Comparison of ENCODE assay signal across 3 cellular contexts in genomic region chr18:80035997-80036396, GRCh38.
TF ChIP-seq lines count a peak whose summit lies in the region.

No MANE protein-coding gene starts in this region.

TF ChIP-seq in SK-N-SH, 30 proteins besides CTCF, POLR2A, EP300 and RAD21 (continued from another document):
- TF ChIP-seq, protein P1, sequence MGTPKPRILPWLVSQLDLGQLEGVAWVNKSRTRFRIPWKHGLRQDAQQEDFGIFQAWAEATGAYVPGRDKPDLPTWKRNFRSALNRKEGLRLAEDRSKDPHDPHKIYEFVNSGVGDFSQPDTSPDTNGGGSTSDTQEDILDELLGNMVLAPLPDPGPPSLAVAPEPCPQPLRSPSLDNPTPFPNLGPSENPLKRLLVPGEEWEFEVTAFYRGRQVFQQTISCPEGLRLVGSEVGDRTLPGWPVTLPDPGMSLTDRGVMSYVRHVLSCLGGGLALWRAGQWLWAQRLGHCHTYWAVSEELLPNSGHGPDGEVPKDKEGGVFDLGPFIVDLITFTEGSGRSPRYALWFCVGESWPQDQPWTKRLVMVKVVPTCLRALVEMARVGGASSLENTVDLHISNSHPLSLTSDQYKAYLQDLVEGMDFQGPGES (IDR thresholded peaks at IDR 0.05; ENCODE audit: low read depth, low read length), result no peak
- TF ChIP-seq, protein P2, sequence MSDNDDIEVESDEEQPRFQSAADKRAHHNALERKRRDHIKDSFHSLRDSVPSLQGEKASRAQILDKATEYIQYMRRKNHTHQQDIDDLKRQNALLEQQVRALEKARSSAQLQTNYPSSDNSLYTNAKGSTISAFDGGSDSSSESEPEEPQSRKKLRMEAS (IDR thresholded peaks at IDR 0.05; ENCODE audit: low read depth), result no peak
- TF ChIP-seq PBX3 (IDR thresholded peaks at IDR 0.05) (no peak), NFIC (IDR thresholded peaks at IDR 0.05; ENCODE audit: borderline replicate concordance) (no peak), TCF12 (IDR thresholded peaks at IDR 0.05) (no peak), FOSL2 (IDR thresholded peaks at IDR 0.05; ENCODE audit: borderline replicate concordance, low read depth) (no peak), GATA2 (CRISPR knock-in tag; IDR thresholded peaks at IDR 0.05) (no peak)
- TF ChIP-seq, protein P3, sequence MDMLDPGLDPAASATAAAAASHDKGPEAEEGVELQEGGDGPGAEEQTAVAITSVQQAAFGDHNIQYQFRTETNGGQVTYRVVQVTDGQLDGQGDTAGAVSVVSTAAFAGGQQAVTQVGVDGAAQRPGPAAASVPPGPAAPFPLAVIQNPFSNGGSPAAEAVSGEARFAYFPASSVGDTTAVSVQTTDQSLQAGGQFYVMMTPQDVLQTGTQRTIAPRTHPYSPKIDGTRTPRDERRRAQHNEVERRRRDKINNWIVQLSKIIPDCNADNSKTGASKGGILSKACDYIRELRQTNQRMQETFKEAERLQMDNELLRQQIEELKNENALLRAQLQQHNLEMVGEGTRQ (IDR thresholded peaks at IDR 0.05; ENCODE audit: borderline replicate concordance, low read depth, low read length), result no peak
- TF ChIP-seq, protein P4, sequence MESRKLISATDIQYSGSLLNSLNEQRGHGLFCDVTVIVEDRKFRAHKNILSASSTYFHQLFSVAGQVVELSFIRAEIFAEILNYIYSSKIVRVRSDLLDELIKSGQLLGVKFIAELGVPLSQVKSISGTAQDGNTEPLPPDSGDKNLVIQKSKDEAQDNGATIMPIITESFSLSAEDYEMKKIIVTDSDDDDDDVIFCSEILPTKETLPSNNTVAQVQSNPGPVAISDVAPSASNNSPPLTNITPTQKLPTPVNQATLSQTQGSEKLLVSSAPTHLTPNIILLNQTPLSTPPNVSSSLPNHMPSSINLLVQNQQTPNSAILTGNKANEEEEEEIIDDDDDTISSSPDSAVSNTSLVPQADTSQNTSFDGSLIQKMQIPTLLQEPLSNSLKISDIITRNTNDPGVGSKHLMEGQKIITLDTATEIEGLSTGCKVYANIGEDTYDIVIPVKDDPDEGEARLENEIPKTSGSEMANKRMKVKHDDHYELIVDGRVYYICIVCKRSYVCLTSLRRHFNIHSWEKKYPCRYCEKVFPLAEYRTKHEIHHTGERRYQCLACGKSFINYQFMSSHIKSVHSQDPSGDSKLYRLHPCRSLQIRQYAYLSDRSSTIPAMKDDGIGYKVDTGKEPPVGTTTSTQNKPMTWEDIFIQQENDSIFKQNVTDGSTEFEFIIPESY (IDR thresholded peaks at IDR 0.05; ENCODE audit: borderline replicate concordance, low read depth), result no peak
- TF ChIP-seq, protein P5, sequence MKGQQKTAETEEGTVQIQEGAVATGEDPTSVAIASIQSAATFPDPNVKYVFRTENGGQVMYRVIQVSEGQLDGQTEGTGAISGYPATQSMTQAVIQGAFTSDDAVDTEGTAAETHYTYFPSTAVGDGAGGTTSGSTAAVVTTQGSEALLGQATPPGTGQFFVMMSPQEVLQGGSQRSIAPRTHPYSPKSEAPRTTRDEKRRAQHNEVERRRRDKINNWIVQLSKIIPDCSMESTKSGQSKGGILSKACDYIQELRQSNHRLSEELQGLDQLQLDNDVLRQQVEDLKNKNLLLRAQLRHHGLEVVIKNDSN (IDR thresholded peaks at IDR 0.05; ENCODE audit: borderline replicate concordance, low read depth), result no peak

TF ChIP-seq in SK-N-SH treated with all-trans-retinoic acid at 6 μM for 48 hours, 23 proteins besides CTCF, POLR2A, EP300 and RAD21 (continued from another document):
- TF ChIP-seq, protein P6, sequence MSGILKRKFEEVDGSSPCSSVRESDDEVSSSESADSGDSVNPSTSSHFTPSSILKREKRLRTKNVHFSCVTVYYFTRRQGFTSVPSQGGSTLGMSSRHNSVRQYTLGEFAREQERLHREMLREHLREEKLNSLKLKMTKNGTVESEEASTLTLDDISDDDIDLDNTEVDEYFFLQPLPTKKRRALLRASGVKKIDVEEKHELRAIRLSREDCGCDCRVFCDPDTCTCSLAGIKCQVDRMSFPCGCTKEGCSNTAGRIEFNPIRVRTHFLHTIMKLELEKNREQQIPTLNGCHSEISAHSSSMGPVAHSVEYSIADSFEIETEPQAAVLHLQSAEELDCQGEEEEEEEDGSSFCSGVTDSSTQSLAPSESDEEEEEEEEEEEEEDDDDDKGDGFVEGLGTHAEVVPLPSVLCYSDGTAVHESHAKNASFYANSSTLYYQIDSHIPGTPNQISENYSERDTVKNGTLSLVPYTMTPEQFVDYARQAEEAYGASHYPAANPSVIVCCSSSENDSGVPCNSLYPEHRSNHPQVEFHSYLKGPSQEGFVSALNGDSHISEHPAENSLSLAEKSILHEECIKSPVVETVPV (CRISPR knock-in tag; IDR thresholded peaks at IDR 0.05), result no peak
- TF ChIP-seq ZNF70 (CRISPR knock-in tag; IDR thresholded peaks at IDR 0.05) (no peak), GLIS3 (CRISPR knock-in tag; IDR thresholded peaks at IDR 0.05) (no peak)
TF ChIP-seq in SK-N-SH treated with all-trans-retinoic acid at 6 μM for 48 hours: peak in this region for 0.

TF ChIP-seq in neural cell, 6 proteins besides CTCF, POLR2A, EP300 and RAD21 (continued from another document):
- TF ChIP-seq, protein P7, sequence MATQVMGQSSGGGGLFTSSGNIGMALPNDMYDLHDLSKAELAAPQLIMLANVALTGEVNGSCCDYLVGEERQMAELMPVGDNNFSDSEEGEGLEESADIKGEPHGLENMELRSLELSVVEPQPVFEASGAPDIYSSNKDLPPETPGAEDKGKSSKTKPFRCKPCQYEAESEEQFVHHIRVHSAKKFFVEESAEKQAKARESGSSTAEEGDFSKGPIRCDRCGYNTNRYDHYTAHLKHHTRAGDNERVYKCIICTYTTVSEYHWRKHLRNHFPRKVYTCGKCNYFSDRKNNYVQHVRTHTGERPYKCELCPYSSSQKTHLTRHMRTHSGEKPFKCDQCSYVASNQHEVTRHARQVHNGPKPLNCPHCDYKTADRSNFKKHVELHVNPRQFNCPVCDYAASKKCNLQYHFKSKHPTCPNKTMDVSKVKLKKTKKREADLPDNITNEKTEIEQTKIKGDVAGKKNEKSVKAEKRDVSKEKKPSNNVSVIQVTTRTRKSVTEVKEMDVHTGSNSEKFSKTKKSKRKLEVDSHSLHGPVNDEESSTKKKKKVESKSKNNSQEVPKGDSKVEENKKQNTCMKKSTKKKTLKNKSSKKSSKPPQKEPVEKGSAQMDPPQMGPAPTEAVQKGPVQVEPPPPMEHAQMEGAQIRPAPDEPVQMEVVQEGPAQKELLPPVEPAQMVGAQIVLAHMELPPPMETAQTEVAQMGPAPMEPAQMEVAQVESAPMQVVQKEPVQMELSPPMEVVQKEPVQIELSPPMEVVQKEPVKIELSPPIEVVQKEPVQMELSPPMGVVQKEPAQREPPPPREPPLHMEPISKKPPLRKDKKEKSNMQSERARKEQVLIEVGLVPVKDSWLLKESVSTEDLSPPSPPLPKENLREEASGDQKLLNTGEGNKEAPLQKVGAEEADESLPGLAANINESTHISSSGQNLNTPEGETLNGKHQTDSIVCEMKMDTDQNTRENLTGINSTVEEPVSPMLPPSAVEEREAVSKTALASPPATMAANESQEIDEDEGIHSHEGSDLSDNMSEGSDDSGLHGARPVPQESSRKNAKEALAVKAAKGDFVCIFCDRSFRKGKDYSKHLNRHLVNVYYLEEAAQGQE (IDR thresholded peaks at IDR 0.05; ENCODE audit: borderline replicate concordance), result no peak
- no peak for TF ChIP-seq POLR2AphosphoS5 (IDR thresholded peaks at IDR 0.05)
- TF ChIP-seq MXI1 (conservative IDR thresholded peaks at IDR 0.05; ENCODE audit: poor library complexity, severe bottlenecking), result no peak
- no peak for TF ChIP-seq TAF1 (IDR thresholded peaks at IDR 0.05; ENCODE audit: low read depth)
- TF ChIP-seq SMC3 (conservative IDR thresholded peaks at IDR 0.05; ENCODE audit: poor library complexity), result no peak
